Comparison of ENCODE assay signal across 10 cellular contexts in genomic region chr15:60217161-60217560, GRCh38.
"Had no signal": no experiment of that assay in that cellular context is flagged by ENCODE, and none has a peak within 500 bp of the region (broad histone marks: within the 10 kb centered on the region; RNA-seq: fewer than 3 reads in every experiment).

No MANE protein-coding gene starts in this region.

- H3K27ac Mint-ChIP-seq: IgD-negative memory B cell had no signal

- DNase-seq: IMR-90, Kasumi-1, KBM-7, KG1 had no signal

- H3K9ac ChIP-seq: KMS-11 had no signal

- H3K4me1 Mint-ChIP-seq: IgD-negative memory B cell had no signal

- H3K36me3 Mint-ChIP-seq: IgD-negative memory B cell had no signal

- H3K4me3 ChIP-seq: K562 had no signal

- H3K4me2 ChIP-seq: KMS-11 had no signal

- H3K4me3 Mint-ChIP-seq: IgD-negative memory B cell had no signal

- ATAC-seq: HepG2, K562 had no signal

- H3K27ac ChIP-seq: HL-60, KMS-11 had no signal

- FAIRE-seq: HepG2, HTR-8/SVneo, K562 had no signal
